16 cellular contexts compared by ENCODE assay signal in genomic region chr9:68983008-68983411, GRCh38. TPM values are rescaled to one million over a fixed set of nuclear protein-coding genes. Genes with fewer than 3 reads are reported as not detected.
A peak's percentile ranks its signal among the peaks of the same experiment; 100 is the strongest.
DNase-seq lines count a peak whose midpoint lies in the region; ATAC-seq lines count a peak whose summit lies in the region.
"Had no signal": no experiment of that assay in that cellular context is flagged by ENCODE, and none has a peak within 500 bp of the region (broad histone marks: within the 10 kb centered on the region; RNA-seq: fewer than 3 reads in every experiment).

No MANE protein-coding gene starts in this region.

- intact Hi-C loops in Right ventricle myocardium inferior (cut with DNase I) = loop anchor here (5.0 kb wide), 2 partner anchors 41 to 276 kb away; partner anchors contain the start of gene PIP5K1B
- intact Hi-C loops in cardiac septum (cut with DNase I) = no loop called here

- peaks cover 40% of the 10 kb centered on the region for H3K4me1 Mint-ChIP-seq in stimulated activated naive CD8-positive, alpha-beta T cell treated with anti-CD3 and anti-CD28 coated beads, Interleukin-15, Interleukin-2, amounts not matched to agents 100 ng/mL and 50 ng/mL, for 24 hours (ENCODE audit: low read depth)
- peaks cover 11% of the 10 kb centered on the region for H3K4me1 Mint-ChIP-seq in activated T-cell treated with anti-CD3 and anti-CD28 coated beads, Interleukin-2, amount 50 U/mL, for 4 hours (ENCODE audit: low read depth)

- peak overlapping the region; percentile 27 for H3K27ac Mint-ChIP-seq in stimulated activated naive CD8-positive, alpha-beta T cell treated with anti-CD3 and anti-CD28 coated beads, Interleukin-15, Interleukin-2, amounts not matched to agents 100 ng/mL and 50 ng/mL, for 24 hours
- H3K27ac Mint-ChIP-seq: IgD-negative memory B cell, T-helper 17 cell had no signal

- peaks cover 3% of the 10 kb centered on the region for H3K36me3 Mint-ChIP-seq in stimulated activated naive CD8-positive, alpha-beta T cell treated with anti-CD3 and anti-CD28 coated beads, Interleukin-15, Interleukin-2, amounts not matched to agents 100 ng/mL and 50 ng/mL, for 24 hours (ENCODE audit: low read depth)
- H3K36me3 Mint-ChIP-seq in activated T-cell treated with anti-CD3 and anti-CD28 coated beads, Interleukin-2, amount 50 U/mL, for 4 hours (ENCODE audit: insufficient read depth) = no peaks in the 10 kb centered on the region

- peak; percentile 15 for ATAC-seq in Right ventricle myocardium inferior
- ATAC-seq in HG02571 (IDR thresholded peaks at IDR 0.05; ENCODE audit: unreplicated experiment) = peak; percentile 34
- ATAC-seq in HG03139 (IDR thresholded peaks at IDR 0.05; ENCODE audit: unreplicated experiment) = no peak
- ATAC-seq in HG02973 (IDR thresholded peaks at IDR 0.05; ENCODE audit: unreplicated experiment) = no peak
- no peak for ATAC-seq in activated T-cell treated with anti-CD3 and anti-CD28 coated beads, Interleukin-2, amount 50 U/mL, for 4 hours
- ATAC-seq: gastroesophageal sphincter, T-helper 17 cell, upper lobe of right lung had no signal

- no peaks in the 10 kb centered on the region for H3K9me3 Mint-ChIP-seq in stimulated activated naive CD8-positive, alpha-beta T cell treated with anti-CD3 and anti-CD28 coated beads, Interleukin-15, Interleukin-2, amounts not matched to agents 100 ng/mL and 50 ng/mL, for 24 hours
- H3K9me3 Mint-ChIP-seq in activated T-cell treated with anti-CD3 and anti-CD28 coated beads, Interleukin-2, amount 50 U/mL, for 4 hours = no peaks in the 10 kb centered on the region
- H3K9me3 Mint-ChIP-seq: IgD-negative memory B cell, neural crest cell had no signal

- H3K27me3 Mint-ChIP-seq in stimulated activated naive CD8-positive, alpha-beta T cell treated with anti-CD3 and anti-CD28 coated beads, Interleukin-15, Interleukin-2, amounts not matched to agents 100 ng/mL and 50 ng/mL, for 24 hours = peaks cover 3% of the 10 kb centered on the region
- H3K27me3 Mint-ChIP-seq in activated T-cell treated with anti-CD3 and anti-CD28 coated beads, Interleukin-2, amount 50 U/mL, for 4 hours (ENCODE audit: low read depth) = no peaks in the 10 kb centered on the region
- H3K27me3 Mint-ChIP-seq: IgD-negative memory B cell had no signal

- DNase-seq in Right ventricle myocardium inferior (ENCODE audit: missing footprints) (no peak), cardiac septum (ENCODE audit: low spot score) (no peak), SK-MEL-5 (ENCODE audit: low read depth, low spot score) (peak; percentile 7)
- no peak for DNase-seq in activated T-cell treated with anti-CD3 and anti-CD28 coated beads, Interleukin-2, amount 50 U/mL, for 4 hours
- DNase-seq: effector CD8-positive, alpha-beta T cell; NCI-H2029; T-helper 17 cell; upper lobe of right lung had no signal

- in situ Hi-C loops in SK-MEL-5 (cut with HindIII; ENCODE audit: low pct_unique_long_range_greater_than_20kb, low sequenced_read_pairs) = no loop called here

- no peak overlapping the region for H3K4me3 Mint-ChIP-seq in stimulated activated naive CD8-positive, alpha-beta T cell treated with anti-CD3 and anti-CD28 coated beads, Interleukin-15, Interleukin-2, amounts not matched to agents 100 ng/mL and 50 ng/mL, for 24 hours
- H3K4me3 Mint-ChIP-seq in activated T-cell treated with anti-CD3 and anti-CD28 coated beads, Interleukin-2, amount 50 U/mL, for 4 hours = no peak overlapping the region
- H3K4me3 Mint-ChIP-seq: IgD-negative memory B cell, neural crest cell, T-helper 17 cell had no signal

RNA-seq across cellular contexts. Expression of gene PRKACG, which starts 30.9 kb away (rescaled TPM):
- total RNA-seq in Right ventricle myocardium inferior = not detected
- total RNA-seq in cardiac septum = not detected
- not detected in 2 replicates for total RNA-seq in SK-MEL-5 (2014; rRNA removed; shearing (Covaris generic))
- polyA plus RNA-seq in SK-MEL-5 (2015; cell fraction: cytosol; rRNA removed) = not detected in 2 replicates
- polyA plus RNA-seq in SK-MEL-5 (2015; cell fraction: nucleus; rRNA removed) = not detected in 2 replicates
- total RNA-seq in activated T-cell treated with anti-CD3 and anti-CD28 coated beads, Interleukin-2, amount 50 U/mL, for 4 hours = not detected
- total RNA-seq: gastroesophageal sphincter, kidney epithelial cell, neural crest cell, T-helper 17 cell, upper lobe of right lung had no signal
- polyA plus RNA-seq: IgD-negative memory B cell had no signal

RNA-seq across cellular contexts. Expression of gene FXN, which starts 52.5 kb away (rescaled TPM):
- total RNA-seq in Right ventricle myocardium inferior = 36.6 TPM
- total RNA-seq in cardiac septum = 22.9 TPM
- total RNA-seq in SK-MEL-5 (2014; rRNA removed; shearing (Covaris generic)) = 6.8 and 14.2 TPM in 2 replicates
- 35.7 and 51.7 TPM in 2 replicates for polyA plus RNA-seq in SK-MEL-5 (2015; cell fraction: cytosol; rRNA removed)
- polyA plus RNA-seq in SK-MEL-5 (2015; cell fraction: nucleus; rRNA removed) = 4.1 and 11.1 TPM in 2 replicates
- 10 to 100 TPM; 46.4 to 49.4 (median 46.7) TPM for total RNA-seq in activated T-cell treated with anti-CD3 and anti-CD28 coated beads, Interleukin-2, amount 50 U/mL, for 4 hours

Comparison
In these comparisons a context has a peak if more than half of its experiments do, and no peak if none do; other contexts are left out.
1. ATAC-seq: peak in Right ventricle myocardium inferior (single experiment) and HG02571 (single experiment); none in HG03139 (single experiment), HG02973 (single experiment) and activated T-cell treated with anti-CD3 and anti-CD28 coated beads, Interleukin-2, amount 50 U/mL, for 4 hours (0 of 2).